8 cellular contexts compared by ENCODE assay signal in genomic region chr19:17496337-17496997, GRCh38. TPM values are rescaled to one million over a fixed set of nuclear protein-coding genes. Genes with fewer than 3 reads are reported as not detected.
DNase-seq lines count a peak whose midpoint lies in the region; ATAC-seq lines count a peak whose summit lies in the region.

No MANE protein-coding gene starts in this region.

- peaks cover 2% of the 10 kb centered on the region for H3K36me3 Mint-ChIP-seq in activated CD4-positive, alpha-beta T cell treated with anti-CD3 and anti-CD28 coated beads, Interleukin-2, amount 10 ng/mL, durations not matched to agents 24 days and 14 days (ENCODE audit: low read depth)
- peaks cover 5% of the 10 kb centered on the region for H3K36me3 Mint-ChIP-seq in memory B cell

- H3K9me3 Mint-ChIP-seq in activated CD4-positive, alpha-beta T cell treated with anti-CD3 and anti-CD28 coated beads, Interleukin-2, amount 10 ng/mL, durations not matched to agents 24 days and 14 days: no peaks in the 10 kb centered on the region
- no peaks in the 10 kb centered on the region for H3K9me3 Mint-ChIP-seq in memory B cell

- peak overlapping the region; percentile 35 for H3K4me3 Mint-ChIP-seq in activated CD4-positive, alpha-beta T cell treated with anti-CD3 and anti-CD28 coated beads, Interleukin-2, amount 10 ng/mL, durations not matched to agents 24 days and 14 days
- H3K4me3 Mint-ChIP-seq in memory B cell: peak overlapping the region; percentile 29

- peak; percentile 89 for DNase-seq in NCI-H69 (lab: John Stamatoyannopoulos, UW)
- peak; percentile 94 for DNase-seq in activated CD4-positive, alpha-beta T cell treated with anti-CD3 and anti-CD28 coated beads, Interleukin-2, amount 10 ng/mL, durations not matched to agents 24 days and 14 days
- peak; percentile 92 for DNase-seq in dermis blood vessel endothelial cell
- DNase-seq in memory B cell (ENCODE audit: low spot score in 2 of 2): peak; percentile 80 to 81
- DNase-seq in stimulated activated CD8-positive, alpha-beta memory T cell treated with anti-CD3 and anti-CD28 coated beads, Interleukin-4, amount 100 ng/mL, for 48 hours: peak; percentile 94

- peak; percentile 67 for ATAC-seq in HG02798 (IDR thresholded peaks at IDR 0.05; ENCODE audit: poor library complexity, unreplicated experiment)
- ATAC-seq in memory B cell (ENCODE audit: low read depth): peak; percentile 97
- ATAC-seq in HG02840 (IDR thresholded peaks at IDR 0.05; ENCODE audit: low FRiP score, unreplicated experiment): no peak

- H3K9ac ChIP-seq in ES-I3 (ENCODE audit: low read depth, low read length): peak overlapping the region; percentile 37; the same call in 1 of the 2 replicates

- H3K27ac Mint-ChIP-seq in activated CD4-positive, alpha-beta T cell treated with anti-CD3 and anti-CD28 coated beads, Interleukin-2, amount 10 ng/mL, durations not matched to agents 24 days and 14 days: no peak overlapping the region
- no peak overlapping the region for H3K27ac Mint-ChIP-seq in memory B cell

- H3K4me1 Mint-ChIP-seq in activated CD4-positive, alpha-beta T cell treated with anti-CD3 and anti-CD28 coated beads, Interleukin-2, amount 10 ng/mL, durations not matched to agents 24 days and 14 days: peaks cover 14% of the 10 kb centered on the region
- peaks cover 22% of the 10 kb centered on the region for H3K4me1 Mint-ChIP-seq in memory B cell

- H3K4me1 ChIP-seq in ES-I3 (ENCODE audit: insufficient read depth, low read length): peaks cover 17% of the 10 kb centered on the region

- no peaks in the 10 kb centered on the region for H3K9me3 ChIP-seq in ES-I3 (ENCODE audit: control insufficient read depth, insufficient read depth, low read length)

- H3K36me3 ChIP-seq in ES-I3 (ENCODE audit: insufficient read depth, low read length): no peaks in the 10 kb centered on the region

- H3K27me3 Mint-ChIP-seq in activated CD4-positive, alpha-beta T cell treated with anti-CD3 and anti-CD28 coated beads, Interleukin-2, amount 10 ng/mL, durations not matched to agents 24 days and 14 days: no peaks in the 10 kb centered on the region
- no peaks in the 10 kb centered on the region for H3K27me3 Mint-ChIP-seq in memory B cell

- intact Hi-C loops in activated CD4-positive, alpha-beta T cell treated with anti-CD3 and anti-CD28 coated beads, Interleukin-2, amount 10 ng/mL, durations not matched to agents 24 days and 14 days (cut with micrococcal nuclease): loop anchor here (5.0 to 10.0 kb wide), 2 partner anchors 78 to 361 kb away; partner anchors contain the start of gene RPL18A

RNA-seq across cellular contexts. Expression of gene PGLS, which starts 15.0 kb away (rescaled TPM):
- total RNA-seq in activated CD4-positive, alpha-beta T cell treated with anti-CD3 and anti-CD28 coated beads, Interleukin-2, amount 10 ng/mL, durations not matched to agents 24 days and 14 days: 64.8 and 73.7 TPM in 2 replicates
- total RNA-seq in dermis blood vessel endothelial cell: 65.7 and 74.7 TPM in 2 replicates

RNA-seq across cellular contexts. Expression of gene SLC27A1, which starts 26.1 kb away (rescaled TPM):
- 1.8 and 2.5 TPM in 2 replicates for total RNA-seq in activated CD4-positive, alpha-beta T cell treated with anti-CD3 and anti-CD28 coated beads, Interleukin-2, amount 10 ng/mL, durations not matched to agents 24 days and 14 days
- total RNA-seq in dermis blood vessel endothelial cell: 31.7 and 35.5 TPM in 2 replicates

RNA-seq across cellular contexts. Expression of gene NXNL1, which starts 35.7 kb away (rescaled TPM):
- not detected in 2 replicates for total RNA-seq in activated CD4-positive, alpha-beta T cell treated with anti-CD3 and anti-CD28 coated beads, Interleukin-2, amount 10 ng/mL, durations not matched to agents 24 days and 14 days
- total RNA-seq in dermis blood vessel endothelial cell: not detected in 2 replicates

RNA-seq across cellular contexts. Expression of gene TMEM221, which starts 48.0 kb away (rescaled TPM):
- total RNA-seq in activated CD4-positive, alpha-beta T cell treated with anti-CD3 and anti-CD28 coated beads, Interleukin-2, amount 10 ng/mL, durations not matched to agents 24 days and 14 days: not detected in 2 replicates
- not detected in 2 replicates for total RNA-seq in dermis blood vessel endothelial cell

RNA-seq across cellular contexts. Expression of gene COLGALT1, which starts 59.0 kb away (rescaled TPM):
- total RNA-seq in activated CD4-positive, alpha-beta T cell treated with anti-CD3 and anti-CD28 coated beads, Interleukin-2, amount 10 ng/mL, durations not matched to agents 24 days and 14 days: 103 and 106 TPM in 2 replicates
- 105 and 106 TPM in 2 replicates for total RNA-seq in dermis blood vessel endothelial cell
